In genomic region chr10:131933695-131934086, GRCh38 we compare ENCODE assay signal across 1 cellular context.
TF ChIP-seq lines count a peak whose summit lies in the region.

No MANE protein-coding gene starts in this region.

TF ChIP-seq in SK-N-SH, 30 proteins besides CTCF, POLR2A, EP300 and RAD21 (continued from another document):
- TF ChIP-seq REST (IDR thresholded peaks at IDR 0.05; ENCODE audit: low read depth, low read length) (no peak), PBX3 (IDR thresholded peaks at IDR 0.05) (no peak), ELF1 (IDR thresholded peaks at IDR 0.05) (no peak), NFIC (IDR thresholded peaks at IDR 0.05; ENCODE audit: borderline replicate concordance) (no peak), USF2 (IDR thresholded peaks at IDR 0.05; ENCODE audit: borderline replicate concordance, low read depth, low read length) (no peak), EZH2phosphoT487 (IDR thresholded peaks at IDR 0.05; ENCODE audit: borderline replicate concordance, low read depth) (no peak), GATA2 (CRISPR knock-in tag; IDR thresholded peaks at IDR 0.05) (no peak), RFX5 (IDR thresholded peaks at IDR 0.05; ENCODE audit: low read length) (no peak), FOXM1 (IDR thresholded peaks at IDR 0.05; ENCODE audit: low read depth) (no peak)
- TF ChIP-seq, protein P1, sequence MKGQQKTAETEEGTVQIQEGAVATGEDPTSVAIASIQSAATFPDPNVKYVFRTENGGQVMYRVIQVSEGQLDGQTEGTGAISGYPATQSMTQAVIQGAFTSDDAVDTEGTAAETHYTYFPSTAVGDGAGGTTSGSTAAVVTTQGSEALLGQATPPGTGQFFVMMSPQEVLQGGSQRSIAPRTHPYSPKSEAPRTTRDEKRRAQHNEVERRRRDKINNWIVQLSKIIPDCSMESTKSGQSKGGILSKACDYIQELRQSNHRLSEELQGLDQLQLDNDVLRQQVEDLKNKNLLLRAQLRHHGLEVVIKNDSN (IDR thresholded peaks at IDR 0.05; ENCODE audit: borderline replicate concordance, low read depth) = no peak
